ENCODE assay signal across 8 cellular contexts in genomic region chr1:23343246-23344110, GRCh38. TPM values are rescaled to one million over a fixed set of nuclear protein-coding genes. Genes with fewer than 3 reads are reported as not detected.
A peak's percentile ranks its signal among the peaks of the same experiment; 100 is the strongest.
DNase-seq lines count a peak whose midpoint lies in the region; ATAC-seq and TF ChIP-seq lines count a peak whose summit lies in the region.

No MANE protein-coding gene starts in this region.

- DNase-seq in NCI-H1694 treated with DMSO at 0.1 percent for 48 hours (lab: John Stamatoyannopoulos, UW) (peak; percentile 23), NCI-H1694 (lab: John Stamatoyannopoulos, UW) (no peak), NT2/D1 (ENCODE audit: low read depth, low spot score) (no peak), fibroblast of villous mesenchyme (ENCODE audit: low read depth) (peak; percentile 69), tibial artery (peak in 1 of 2 donors; percentile 69)
- peak; percentile 50 for DNase-seq in activated T-helper 1 cell treated with anti-CD3 and anti-CD28 coated beads, Interleukin-12 subunit alpha, Interleukin-12 subunit beta, Interleukin-2, Interleukin-4 antibody, amounts not matched to agents 30 ng/mL and 10 ng/mL and 1 ng/mL, durations not matched to agents 14 hours and 24 hours and 36 hours (ENCODE audit: low spot score)

- H3K4me3 ChIP-seq in NT2/D1 (ENCODE audit: insufficient read length, low read depth) (peak overlapping the region; percentile 82), fibroblast of villous mesenchyme (ENCODE audit: low read depth, low read length) (peak overlapping the region; percentile 76), neutrophil (ENCODE audit: low read depth in 1 of 2, low read length in 1 of 2) (peak overlapping the region; percentile 85 to 92), tibial artery (peak overlapping the region; percentile 80 to 89)

- H3K27ac ChIP-seq in neutrophil (peak overlapping the region; percentile 85), tibial artery (peak overlapping the region; percentile 95 to 98)

- H3K36me3 Mint-ChIP-seq in activated T-helper 1 cell treated with anti-CD3 and anti-CD28 coated beads, Interleukin-12 subunit alpha, Interleukin-12 subunit beta, Interleukin-2, Interleukin-4 antibody, amounts not matched to agents 30 ng/mL and 10 ng/mL and 1 ng/mL, durations not matched to agents 14 hours and 24 hours and 36 hours (ENCODE audit: low read depth): peaks cover 22% of the 10 kb centered on the region

- no peaks in the 10 kb centered on the region for H3K27me3 ChIP-seq in NT2/D1 (ENCODE audit: insufficient read depth, insufficient read length)
- no peaks in the 10 kb centered on the region for H3K27me3 ChIP-seq in neutrophil
- no peaks in the 10 kb centered on the region for H3K27me3 ChIP-seq in tibial artery

- H3K27ac Mint-ChIP-seq in activated T-helper 1 cell treated with anti-CD3 and anti-CD28 coated beads, Interleukin-12 subunit alpha, Interleukin-12 subunit beta, Interleukin-2, Interleukin-4 antibody, amounts not matched to agents 30 ng/mL and 10 ng/mL and 1 ng/mL, durations not matched to agents 14 hours and 24 hours and 36 hours: peak overlapping the region; percentile 96

- ATAC-seq in HG02642 (IDR thresholded peaks at IDR 0.05; ENCODE audit: poor library complexity, unreplicated experiment): peak; percentile 20

- peak overlapping the region; percentile 88 for H3K9ac ChIP-seq in NT2/D1 (ENCODE audit: insufficient read length, low read depth)

- H3K4me1 Mint-ChIP-seq in activated T-helper 1 cell treated with anti-CD3 and anti-CD28 coated beads, Interleukin-12 subunit alpha, Interleukin-12 subunit beta, Interleukin-2, Interleukin-4 antibody, amounts not matched to agents 30 ng/mL and 10 ng/mL and 1 ng/mL, durations not matched to agents 14 hours and 24 hours and 36 hours (ENCODE audit: low read depth): peaks cover 54% of the 10 kb centered on the region

- peaks cover 16% of the 10 kb centered on the region for H3K36me3 ChIP-seq in NT2/D1 (ENCODE audit: insufficient read depth, insufficient read length, low read length)
- H3K36me3 ChIP-seq in neutrophil: no peaks in the 10 kb centered on the region
- H3K36me3 ChIP-seq in tibial artery: no peaks in the 10 kb centered on the region

- H3K27me3 Mint-ChIP-seq in activated T-helper 1 cell treated with anti-CD3 and anti-CD28 coated beads, Interleukin-12 subunit alpha, Interleukin-12 subunit beta, Interleukin-2, Interleukin-4 antibody, amounts not matched to agents 30 ng/mL and 10 ng/mL and 1 ng/mL, durations not matched to agents 14 hours and 24 hours and 36 hours (ENCODE audit: insufficient read depth): peaks cover 2% of the 10 kb centered on the region

- H3K9me3 ChIP-seq in NT2/D1 (ENCODE audit: insufficient read depth, low read length): no peaks in the 10 kb centered on the region
- H3K9me3 ChIP-seq in neutrophil: no peaks in the 10 kb centered on the region
- no peaks in the 10 kb centered on the region for H3K9me3 ChIP-seq in tibial artery

- H3K4me1 ChIP-seq in NT2/D1 (ENCODE audit: insufficient read depth, insufficient read length) (no peaks in the 10 kb centered on the region), neutrophil (ENCODE audit: control insufficient read depth in 1 of 2, insufficient read depth in 1 of 2, low read depth in 1 of 2, low read length in 1 of 2) (peaks cover 30 to 36% of the 10 kb centered on the region in 2 experiments), tibial artery (peaks cover 0 to 52% (median 33%) of the 10 kb centered on the region in 4 donors)

- no peak for TF ChIP-seq CTCF in fibroblast of villous mesenchyme (IDR thresholded peaks at IDR 0.05; ENCODE audit: insufficient read depth, low read depth, low read length)
- TF ChIP-seq CTCF in neutrophil (IDR thresholded peaks at IDR 0.05): no peak
- no peak for TF ChIP-seq CTCF in tibial artery (IDR thresholded peaks at IDR 0.05)

- intact Hi-C loops in activated T-helper 1 cell treated with anti-CD3 and anti-CD28 coated beads, Interleukin-12 subunit alpha, Interleukin-12 subunit beta, Interleukin-2, Interleukin-4 antibody, amounts not matched to agents 30 ng/mL and 10 ng/mL and 1 ng/mL, durations not matched to agents 14 hours and 24 hours and 36 hours (cut with micrococcal nuclease): loop anchor here (1.0 to 10.0 kb wide), 8 partner anchors 25 to 2001 kb away; partner anchors contain the start of genes ASAP3, E2F2, ELOA and LUZP1
- intact Hi-C loops in tibial artery (cut with DNase I; ENCODE audit: low total_unique reads): loop anchor here (2.0 to 10.0 kb wide), 2 partner anchors 25 to 61 kb away; partner anchors contain the start of gene ZNF436

- H3K4me3 Mint-ChIP-seq in activated T-helper 1 cell treated with anti-CD3 and anti-CD28 coated beads, Interleukin-12 subunit alpha, Interleukin-12 subunit beta, Interleukin-2, Interleukin-4 antibody, amounts not matched to agents 30 ng/mL and 10 ng/mL and 1 ng/mL, durations not matched to agents 14 hours and 24 hours and 36 hours: peak overlapping the region; percentile 92

- H3K9me3 Mint-ChIP-seq in activated T-helper 1 cell treated with anti-CD3 and anti-CD28 coated beads, Interleukin-12 subunit alpha, Interleukin-12 subunit beta, Interleukin-2, Interleukin-4 antibody, amounts not matched to agents 30 ng/mL and 10 ng/mL and 1 ng/mL, durations not matched to agents 14 hours and 24 hours and 36 hours: no peaks in the 10 kb centered on the region

RNA-seq across cellular contexts. Expression of gene HNRNPR, which starts 0.6 kb away (rescaled TPM):
- 241 and 247 TPM in 2 replicates for total RNA-seq in activated T-helper 1 cell treated with anti-CD3 and anti-CD28 coated beads, Interleukin-12 subunit alpha, Interleukin-12 subunit beta, Interleukin-2, Interleukin-4 antibody, amounts not matched to agents 30 ng/mL and 10 ng/mL and 1 ng/mL, durations not matched to agents 14 hours and 24 hours and 36 hours
- total RNA-seq in fibroblast of villous mesenchyme: 80.5 and 119 TPM in 2 replicates

RNA-seq across cellular contexts. Expression of gene ZNF436, which starts 26.2 kb away (rescaled TPM):
- 4.6 TPM in 2 replicates for total RNA-seq in activated T-helper 1 cell treated with anti-CD3 and anti-CD28 coated beads, Interleukin-12 subunit alpha, Interleukin-12 subunit beta, Interleukin-2, Interleukin-4 antibody, amounts not matched to agents 30 ng/mL and 10 ng/mL and 1 ng/mL, durations not matched to agents 14 hours and 24 hours and 36 hours
- 19.6 and 24.6 TPM in 2 replicates for total RNA-seq in fibroblast of villous mesenchyme

Comparison
In these comparisons a context has a peak if more than half of its experiments do, and no peak if none do; other contexts are left out.
1. DNase-seq: peak in NCI-H1694 treated with DMSO at 0.1 percent for 48 hours (single experiment), activated T-helper 1 cell treated with anti-CD3 and anti-CD28 coated beads, Interleukin-12 subunit alpha, Interleukin-12 subunit beta, Interleukin-2, Interleukin-4 antibody, amounts not matched to agents 30 ng/mL and 10 ng/mL and 1 ng/mL, durations not matched to agents 14 hours and 24 hours and 36 hours (single experiment) and fibroblast of villous mesenchyme (single experiment); none in NCI-H1694 (single experiment) and NT2/D1 (single experiment).
2. Peak in every context shown above with its lines, with median percentiles within 50 percentile points of each other: H3K4me3 ChIP-seq.